Comparison of ENCODE assay signal across 1 cellular context in genomic region chr17:63378411-63379076, GRCh38.
A peak's percentile ranks its signal among the peaks of the same experiment; 100 is the strongest.
TF ChIP-seq lines count a peak whose summit lies in the region.

No MANE protein-coding gene starts in this region.

TF ChIP-seq in SK-N-SH treated with all-trans-retinoic acid at 6 μM for 48 hours, 23 proteins besides CTCF, POLR2A, EP300 and RAD21 (continued from another document):
- TF ChIP-seq OSR1 (CRISPR knock-in tag; IDR thresholded peaks at IDR 0.05) (no peak), GLIS3 (CRISPR knock-in tag; IDR thresholded peaks at IDR 0.05) (peak; percentile 95), ZNF8 (CRISPR knock-in tag; IDR thresholded peaks at IDR 0.05) (peak; percentile 75), SNAI2 (CRISPR knock-in tag; IDR thresholded peaks at IDR 0.05) (peak; percentile 92), ZFP30 (CRISPR knock-in tag; IDR thresholded peaks at IDR 0.05) (peak; percentile 31; the same call in 1 of the 2 replicates)
